In the genomic region with DNA sequence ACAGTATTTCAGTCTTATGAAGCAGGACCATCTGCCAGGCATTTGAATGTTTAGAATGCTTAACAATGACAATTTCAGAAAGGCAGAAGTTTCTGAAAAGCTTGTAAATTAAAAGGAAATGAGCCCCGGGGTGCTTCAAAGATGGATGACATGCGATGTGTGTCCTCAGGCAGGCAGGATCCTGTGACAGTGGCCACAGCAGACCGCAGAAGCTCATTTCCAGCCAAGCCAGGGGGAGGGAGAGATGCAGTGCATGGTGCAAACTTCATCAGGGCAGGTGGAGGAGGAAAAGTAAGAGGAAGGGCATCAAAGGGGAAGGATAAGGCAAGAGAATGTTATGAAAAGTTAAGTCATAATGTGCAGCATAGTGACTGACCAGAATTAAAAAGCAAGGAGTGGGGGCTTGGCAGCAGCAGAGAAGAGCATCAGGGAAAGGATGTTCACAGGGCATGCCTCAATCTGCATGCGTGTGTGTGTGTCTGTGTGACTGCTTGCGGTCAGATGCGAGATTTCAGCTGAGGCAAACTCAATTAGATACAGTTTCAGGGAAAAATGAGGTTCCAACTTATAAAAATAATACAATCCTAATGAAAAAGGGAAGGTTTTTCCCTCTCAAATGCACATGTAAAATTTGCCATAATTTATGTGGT, we compare ENCODE assay signal across 16 cellular contexts.
DNase-seq lines count a peak whose midpoint lies in the region; ATAC-seq and TF ChIP-seq lines count a peak whose summit lies in the region.
"Had no signal": no experiment of that assay in that cellular context is flagged by ENCODE, and none has a peak within 500 bp of the region (broad histone marks: within the 10 kb centered on the region; RNA-seq: fewer than 3 reads in every experiment).

No MANE protein-coding gene starts in this region.

- no peaks in the 10 kb centered on the region for H3K9me3 Mint-ChIP-seq in neural crest cell

- no peak overlapping the region for H3K4me3 Mint-ChIP-seq in neural crest cell
- H3K4me3 Mint-ChIP-seq: CD14-positive monocyte had no signal

- peak overlapping the region; percentile 3 for H3K27ac Mint-ChIP-seq in neural crest cell (ENCODE audit: unreplicated experiment)
- H3K27ac Mint-ChIP-seq: CD14-positive monocyte had no signal

- H3K27me3 ChIP-seq in left ventricle myocardium inferior (ENCODE audit: low read depth) (no peaks in the 10 kb centered on the region), heart right ventricle (no peaks in the 10 kb centered on the region)

- intact Hi-C loops in left ventricle myocardium inferior (cut with micrococcal nuclease) (loop anchor here (5.0 kb wide), 1 partner anchor 351 kb away; no protein-coding TSS in a partner anchor), heart right ventricle (cut with DNase I) (loop anchor here in 8 of 10 donors (5.0 to 10.0 kb wide), 15 partner anchors 71 to 678 kb away; a partner anchor contains a TSS)

- WGBS in heart right ventricle, 2 donors = 66 to 74% methylated on average over 6 of the region's 6 CpGs

- H3K4me3 ChIP-seq in left ventricle myocardium inferior (no peak overlapping the region), heart right ventricle (no peak overlapping the region)

- peaks cover 6% of the 10 kb centered on the region for H3K4me1 Mint-ChIP-seq in neural crest cell
- H3K4me1 Mint-ChIP-seq: CD14-positive monocyte had no signal

- H3K9me3 ChIP-seq in left ventricle myocardium inferior (replicated peaks) (peaks cover 17% of the 10 kb centered on the region), heart right ventricle (peaks cover 0 to 21% (median 12%) of the 10 kb centered on the region in 11 donors)

- peaks cover 4% of the 10 kb centered on the region for H3K27me3 Mint-ChIP-seq in neural crest cell (ENCODE audit: low read depth)

- ATAC-seq in heart right ventricle = no peak
- ATAC-seq in HG03354 (IDR thresholded peaks at IDR 0.05; ENCODE audit: poor library complexity, severe bottlenecking, unreplicated experiment) = no peak
- no peak for ATAC-seq in GM21529 (IDR thresholded peaks at IDR 0.05; ENCODE audit: unreplicated experiment)

- H3K27ac ChIP-seq in left ventricle myocardium inferior (replicated peaks) (peak overlapping the region; percentile 79), heart right ventricle (peak overlapping the region in 1 of 10 donors; percentile 9)

- TF ChIP-seq CTCF in left ventricle myocardium inferior (IDR thresholded peaks at IDR 0.05; ENCODE audit: borderline replicate concordance) (no peak), heart right ventricle (IDR thresholded peaks at IDR 0.05) (no peak), neural crest cell (conservative IDR thresholded peaks at IDR 0.05) (no peak)

- no peak for DNase-seq in left ventricle myocardium inferior
- DNase-seq in heart right ventricle = no peak
- peak; percentile 43 for DNase-seq in epidermal melanocyte (ENCODE audit: insufficient read length, low spot score)
- no peak for DNase-seq in neural crest cell (ENCODE audit: low read depth, low spot score)
- DNase-seq in C1 segment of cervical spinal cord (lab: John Stamatoyannopoulos, UW) = no peak
- DNase-seq: Caco-2; DMS53; NCI-H1105 treated with DMSO at 0.1 percent for 48 hours; NCI-H187 treated with DMSO at 0.1 percent for 48 hours; NCI-H345; NCI-H69; NK-92 treated with Interleukin-12 subunit alpha and Interleukin-12 subunit beta, amount 100 ng/mL, for 24 hours; SHP77 treated with DMSO at 0.1 percent for 48 hours had no signal

- H3K4me1 ChIP-seq in left ventricle myocardium inferior = peaks cover 57% of the 10 kb centered on the region
- peaks cover 3 to 42% (median 33%) of the 10 kb centered on the region in 9 donors for H3K4me1 ChIP-seq in heart right ventricle
- H3K4me1 ChIP-seq: Caco-2 had no signal

- no peaks in the 10 kb centered on the region for H3K36me3 Mint-ChIP-seq in neural crest cell (ENCODE audit: low read depth)
- H3K36me3 Mint-ChIP-seq: CD14-positive monocyte had no signal

- H3K36me3 ChIP-seq in left ventricle myocardium inferior = peaks cover 7% of the 10 kb centered on the region
- H3K36me3 ChIP-seq in heart right ventricle = peaks cover 0 to 3% (median 0%) of the 10 kb centered on the region in 9 donors
